In genomic region chr1:79040424-79041089, GRCh38 we compare ENCODE assay signal across 8 cellular contexts. TPM values are rescaled to one million over a fixed set of nuclear protein-coding genes. Genes with fewer than 3 reads are reported as not detected.
DNase-seq lines count a peak whose midpoint lies in the region; ATAC-seq and TF ChIP-seq lines count a peak whose summit lies in the region.

No MANE protein-coding gene starts in this region.

- H3K27me3 ChIP-seq in left ventricle myocardium inferior (ENCODE audit: low read depth) (no peaks in the 10 kb centered on the region), upper lobe of right lung (no peaks in the 10 kb centered on the region)

- H3K36me3 Mint-ChIP-seq in activated naive CD8-positive, alpha-beta T cell treated with anti-CD3 and anti-CD28 coated beads, Interleukin-2, amount 10 ng/mL, durations not matched to agents 7 days and 5 days, result peaks cover 2% of the 10 kb centered on the region

- peak overlapping the region; percentile 85 for H3K27ac Mint-ChIP-seq in activated naive CD8-positive, alpha-beta T cell treated with anti-CD3 and anti-CD28 coated beads, Interleukin-2, amount 10 ng/mL, durations not matched to agents 7 days and 5 days

- POLR2A ChIA-PET in activated naive CD8-positive, alpha-beta T cell treated with anti-CD3 and anti-CD28 coated beads, Interleukin-2, amount 10 ng/mL, durations not matched to agents 7 days and 5 days (lab: Charles Lee), result no interaction called here

- DNase-seq in left ventricle myocardium inferior, result no peak
- no peak for DNase-seq in left cardiac atrium
- DNase-seq in activated naive CD8-positive, alpha-beta T cell treated with anti-CD3 and anti-CD28 coated beads, Interleukin-2, amount 10 ng/mL, durations not matched to agents 7 days and 5 days, result no peak
- DNase-seq in upper lobe of right lung, result no peak
- no peak for DNase-seq in stimulated activated CD4-positive, alpha-beta T cell treated with anti-CD3 and anti-CD28 coated beads, Interleukin-4, amount 100 ng/mL, for 4 hours
- DNase-seq in ecto neural progenitor cell (ENCODE audit: low spot score), result no peak
- DNase-seq in germinal center (ENCODE audit: low spot score), result no peak

- H3K36me3 ChIP-seq in left ventricle myocardium inferior (no peaks in the 10 kb centered on the region), upper lobe of right lung (no peaks in the 10 kb centered on the region)

- intact Hi-C loops in left ventricle myocardium inferior (cut with micrococcal nuclease) (no loop called here), left cardiac atrium (cut with DNase I) (no loop called here), upper lobe of right lung (cut with DNase I) (no loop called here)

- TF ChIP-seq CTCF in left ventricle myocardium inferior (IDR thresholded peaks at IDR 0.05; ENCODE audit: borderline replicate concordance), result no peak
- no peak for TF ChIP-seq CTCF in upper lobe of right lung (IDR thresholded peaks at IDR 0.05)

- peaks cover 19% of the 10 kb centered on the region for H3K9me3 Mint-ChIP-seq in activated naive CD8-positive, alpha-beta T cell treated with anti-CD3 and anti-CD28 coated beads, Interleukin-2, amount 10 ng/mL, durations not matched to agents 7 days and 5 days

- peak overlapping the region; percentile 86 for H3K4me3 Mint-ChIP-seq in activated naive CD8-positive, alpha-beta T cell treated with anti-CD3 and anti-CD28 coated beads, Interleukin-2, amount 10 ng/mL, durations not matched to agents 7 days and 5 days

- ATAC-seq in left cardiac atrium, result no peak
- ATAC-seq in HG02970 (IDR thresholded peaks at IDR 0.05; ENCODE audit: low FRiP score, unreplicated experiment), result peak; percentile 90
- peak; percentile 83 for ATAC-seq in activated naive CD8-positive, alpha-beta T cell treated with anti-CD3 and anti-CD28 coated beads, Interleukin-2, amount 10 ng/mL, durations not matched to agents 7 days and 5 days (ENCODE audit: low read depth)
- ATAC-seq in upper lobe of right lung, result no peak

- H3K27me3 Mint-ChIP-seq in activated naive CD8-positive, alpha-beta T cell treated with anti-CD3 and anti-CD28 coated beads, Interleukin-2, amount 10 ng/mL, durations not matched to agents 7 days and 5 days, result peaks cover 10% of the 10 kb centered on the region

- peaks cover 13% of the 10 kb centered on the region for H3K9me3 ChIP-seq in left ventricle myocardium inferior (replicated peaks)
- no peaks in the 10 kb centered on the region for H3K9me3 ChIP-seq in upper lobe of right lung

- H3K27ac ChIP-seq in left ventricle myocardium inferior (replicated peaks) (peak overlapping the region; percentile 61), upper lobe of right lung (no peak overlapping the region)

- peaks cover 12% of the 10 kb centered on the region for H3K4me1 Mint-ChIP-seq in activated naive CD8-positive, alpha-beta T cell treated with anti-CD3 and anti-CD28 coated beads, Interleukin-2, amount 10 ng/mL, durations not matched to agents 7 days and 5 days

- H3K4me3 ChIP-seq in left ventricle myocardium inferior (peak overlapping the region; percentile 57), upper lobe of right lung (peak overlapping the region; percentile 30)

- H3K4me1 ChIP-seq in left ventricle myocardium inferior (no peaks in the 10 kb centered on the region), upper lobe of right lung (no peaks in the 10 kb centered on the region)

RNA-seq across cellular contexts. Expression of gene ADGRL4, which starts 34.0 kb away (rescaled TPM):
- total RNA-seq in left ventricle myocardium inferior (19.3 TPM), left cardiac atrium (10 to 100 TPM; 30.6 to 34.8 TPM), upper lobe of right lung (31.9 TPM)
- not detected for total RNA-seq in activated naive CD8-positive, alpha-beta T cell treated with anti-CD3 and anti-CD28 coated beads, Interleukin-2, amount 10 ng/mL, durations not matched to agents 7 days and 5 days

Comparison
In these comparisons a context has a peak if more than half of its experiments do, and no peak if none do; other contexts are left out.
1. ATAC-seq: peak in HG02970 (single experiment) and activated naive CD8-positive, alpha-beta T cell treated with anti-CD3 and anti-CD28 coated beads, Interleukin-2, amount 10 ng/mL, durations not matched to agents 7 days and 5 days (single experiment); none in left cardiac atrium (0 of 2) and upper lobe of right lung (single experiment).
2. RNA of gene ADGRL4, which starts 34.0 kb away (total RNA-seq): 30.6 to 34.8 TPM in left cardiac atrium, 31.9 TPM in upper lobe of right lung (single experiment) and 19.3 TPM in left ventricle myocardium inferior (single experiment); not detected in activated naive CD8-positive, alpha-beta T cell treated with anti-CD3 and anti-CD28 coated beads, Interleukin-2, amount 10 ng/mL, durations not matched to agents 7 days and 5 days; every median in the first group is over 10 times any median in the second.